1 cellular context compared by ENCODE assay signal in the genomic region with DNA sequence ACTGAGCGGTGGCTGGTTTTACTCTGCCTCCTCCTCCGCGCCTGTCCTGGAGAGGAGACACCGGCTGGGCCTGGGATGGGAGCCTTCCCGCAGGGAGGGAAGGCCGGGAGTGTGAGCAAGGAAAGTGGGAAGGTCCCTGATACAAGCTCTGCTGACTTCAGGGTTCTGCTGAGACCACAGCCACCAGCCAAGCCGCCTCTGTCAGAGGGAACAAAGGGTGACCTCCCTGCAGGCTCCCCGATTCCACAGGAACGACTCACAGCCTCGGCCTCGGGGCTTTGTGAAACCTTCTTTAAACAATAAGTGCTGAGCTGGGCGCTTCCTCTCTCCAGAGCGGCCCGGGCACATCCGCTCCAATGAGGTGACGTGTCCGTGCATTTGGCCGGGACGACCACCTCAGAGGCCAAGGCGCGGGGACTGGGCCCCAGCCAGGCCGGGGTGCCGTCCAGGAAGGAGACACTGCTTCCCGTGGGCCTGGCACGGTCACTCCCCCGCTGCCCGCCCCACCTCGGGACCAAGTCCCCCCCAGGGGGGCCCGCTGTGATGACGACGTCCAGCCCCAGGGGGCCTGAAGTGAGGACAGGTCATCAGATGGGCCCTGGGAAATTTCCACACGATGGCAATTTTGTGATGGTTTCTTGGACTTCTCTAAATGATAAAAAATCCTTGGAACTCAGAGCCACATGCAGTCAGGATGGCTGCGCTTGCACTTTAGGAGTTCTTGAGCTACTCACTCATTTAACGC.
TF ChIP-seq lines count a peak whose summit lies in the region.

No MANE protein-coding gene starts in this region.

TF ChIP-seq in WTC11, 78 proteins besides CTCF, POLR2A, EP300 and RAD21 (continued from another document):
- TF ChIP-seq, protein P1, sequence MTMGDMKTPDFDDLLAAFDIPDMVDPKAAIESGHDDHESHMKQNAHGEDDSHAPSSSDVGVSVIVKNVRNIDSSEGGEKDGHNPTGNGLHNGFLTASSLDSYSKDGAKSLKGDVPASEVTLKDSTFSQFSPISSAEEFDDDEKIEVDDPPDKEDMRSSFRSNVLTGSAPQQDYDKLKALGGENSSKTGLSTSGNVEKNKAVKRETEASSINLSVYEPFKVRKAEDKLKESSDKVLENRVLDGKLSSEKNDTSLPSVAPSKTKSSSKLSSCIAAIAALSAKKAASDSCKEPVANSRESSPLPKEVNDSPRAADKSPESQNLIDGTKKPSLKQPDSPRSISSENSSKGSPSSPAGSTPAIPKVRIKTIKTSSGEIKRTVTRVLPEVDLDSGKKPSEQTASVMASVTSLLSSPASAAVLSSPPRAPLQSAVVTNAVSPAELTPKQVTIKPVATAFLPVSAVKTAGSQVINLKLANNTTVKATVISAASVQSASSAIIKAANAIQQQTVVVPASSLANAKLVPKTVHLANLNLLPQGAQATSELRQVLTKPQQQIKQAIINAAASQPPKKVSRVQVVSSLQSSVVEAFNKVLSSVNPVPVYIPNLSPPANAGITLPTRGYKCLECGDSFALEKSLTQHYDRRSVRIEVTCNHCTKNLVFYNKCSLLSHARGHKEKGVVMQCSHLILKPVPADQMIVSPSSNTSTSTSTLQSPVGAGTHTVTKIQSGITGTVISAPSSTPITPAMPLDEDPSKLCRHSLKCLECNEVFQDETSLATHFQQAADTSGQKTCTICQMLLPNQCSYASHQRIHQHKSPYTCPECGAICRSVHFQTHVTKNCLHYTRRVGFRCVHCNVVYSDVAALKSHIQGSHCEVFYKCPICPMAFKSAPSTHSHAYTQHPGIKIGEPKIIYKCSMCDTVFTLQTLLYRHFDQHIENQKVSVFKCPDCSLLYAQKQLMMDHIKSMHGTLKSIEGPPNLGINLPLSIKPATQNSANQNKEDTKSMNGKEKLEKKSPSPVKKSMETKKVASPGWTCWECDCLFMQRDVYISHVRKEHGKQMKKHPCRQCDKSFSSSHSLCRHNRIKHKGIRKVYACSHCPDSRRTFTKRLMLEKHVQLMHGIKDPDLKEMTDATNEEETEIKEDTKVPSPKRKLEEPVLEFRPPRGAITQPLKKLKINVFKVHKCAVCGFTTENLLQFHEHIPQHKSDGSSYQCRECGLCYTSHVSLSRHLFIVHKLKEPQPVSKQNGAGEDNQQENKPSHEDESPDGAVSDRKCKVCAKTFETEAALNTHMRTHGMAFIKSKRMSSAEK (CRISPR knock-in tag; IDR thresholded peaks at IDR 0.05; ENCODE audit: borderline replicate concordance) = no peak
- TF ChIP-seq SOX15 (CRISPR knock-in tag; IDR thresholded peaks at IDR 0.05) (no peak), ETV6 (CRISPR knock-in tag; IDR thresholded peaks at IDR 0.05) (no peak)
- TF ChIP-seq, protein P2, sequence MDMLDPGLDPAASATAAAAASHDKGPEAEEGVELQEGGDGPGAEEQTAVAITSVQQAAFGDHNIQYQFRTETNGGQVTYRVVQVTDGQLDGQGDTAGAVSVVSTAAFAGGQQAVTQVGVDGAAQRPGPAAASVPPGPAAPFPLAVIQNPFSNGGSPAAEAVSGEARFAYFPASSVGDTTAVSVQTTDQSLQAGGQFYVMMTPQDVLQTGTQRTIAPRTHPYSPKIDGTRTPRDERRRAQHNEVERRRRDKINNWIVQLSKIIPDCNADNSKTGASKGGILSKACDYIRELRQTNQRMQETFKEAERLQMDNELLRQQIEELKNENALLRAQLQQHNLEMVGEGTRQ (CRISPR knock-in tag; IDR thresholded peaks at IDR 0.05) = no peak
